Comparison of ENCODE assay signal across 14 cellular contexts in genomic region chr7:108049962-108050361, GRCh38. TPM values are rescaled to one million over a fixed set of nuclear protein-coding genes. Genes with fewer than 3 reads are reported as not detected.
A peak's percentile ranks its signal among the peaks of the same experiment; 100 is the strongest.
DNase-seq lines count a peak whose midpoint lies in the region; ATAC-seq lines count a peak whose summit lies in the region.
"Had no signal": no experiment of that assay in that cellular context is flagged by ENCODE, and none has a peak within 500 bp of the region (broad histone marks: within the 10 kb centered on the region; RNA-seq: fewer than 3 reads in every experiment).

No MANE protein-coding gene starts in this region.

- ATAC-seq in GM18502 (IDR thresholded peaks at IDR 0.05; ENCODE audit: poor library complexity, unreplicated experiment): peak; percentile 87
- peak; percentile 89 for ATAC-seq in GM19455 (IDR thresholded peaks at IDR 0.05; ENCODE audit: unreplicated experiment)
- peak; percentile 40 for ATAC-seq in HG02981 (IDR thresholded peaks at IDR 0.05; ENCODE audit: unreplicated experiment)
- peak; percentile 65 for ATAC-seq in T-helper 17 cell
- no peak for ATAC-seq in GM19395 (IDR thresholded peaks at IDR 0.05; ENCODE audit: unreplicated experiment)
- ATAC-seq: activated CD4-positive, alpha-beta T cell treated with anti-CD3 and anti-CD28 coated beads for 36 hours had no signal

- DNase-seq in T-helper 17 cell (no peak), pons (ENCODE audit: low spot score) (no peak), SHP77 treated with DMSO at 0.1 percent for 48 hours (lab: John Stamatoyannopoulos, UW) (no peak), dedifferentiated amniotic fluid mesenchymal stem cell (ENCODE audit: extremely low spot score) (no peak)
- DNase-seq: activated CD4-positive, alpha-beta T cell treated with anti-CD3 and anti-CD28 coated beads for 36 hours; H9; NCI-H2081; NCI-H774; nephron progenitor cell had no signal

- H3K9me3 ChIP-seq in T-helper 17 cell (ENCODE audit: control insufficient read depth, low read length, poor library complexity, severe bottlenecking): no peaks in the 10 kb centered on the region

- H3K36me3 Mint-ChIP-seq in T-helper 17 cell (ENCODE audit: low read depth): no peaks in the 10 kb centered on the region

- peaks cover 23% of the 10 kb centered on the region for H3K27me3 Mint-ChIP-seq in T-helper 17 cell
- H3K27me3 Mint-ChIP-seq: activated CD4-positive, alpha-beta T cell treated with anti-CD3 and anti-CD28 coated beads for 36 hours had no signal

- peaks cover 2% of the 10 kb centered on the region for H3K4me1 Mint-ChIP-seq in T-helper 17 cell
- H3K4me1 Mint-ChIP-seq: activated CD4-positive, alpha-beta T cell treated with anti-CD3 and anti-CD28 coated beads for 36 hours; H9; nephron progenitor cell had no signal

- no peak overlapping the region for H3K4me3 Mint-ChIP-seq in T-helper 17 cell
- H3K4me3 Mint-ChIP-seq: activated CD4-positive, alpha-beta T cell treated with anti-CD3 and anti-CD28 coated beads for 36 hours; H9; nephron progenitor cell had no signal

- no peak overlapping the region for H3K27ac Mint-ChIP-seq in T-helper 17 cell
- H3K27ac Mint-ChIP-seq: activated CD4-positive, alpha-beta T cell treated with anti-CD3 and anti-CD28 coated beads for 36 hours; H9; nephron progenitor cell had no signal

RNA-seq across cellular contexts. Expression of gene LAMB1, which starts 47.0 kb away (rescaled TPM):
- total RNA-seq in T-helper 17 cell: not detected
- total RNA-seq: T-helper 2 cell treated with Interferon-gamma antibody and Interleukin-4, amounts not matched to agents 100 ng/mL and 5 ng/mL, for 36 hours had no signal
